ENCODE assay signal across 8 cellular contexts in genomic region chr19:52569648-52570004, GRCh38. TPM values are rescaled to one million over a fixed set of nuclear protein-coding genes. Genes with fewer than 3 reads are reported as not detected.
DNase-seq lines count a peak whose midpoint lies in the region; ATAC-seq, FAIRE-seq and TF ChIP-seq lines count a peak whose summit lies in the region.
"Not testable (repeated sequence)": the region's sequence is repeated elsewhere in the genome, so short reads cannot be mapped to it uniquely, and the experiment has no call there.

No MANE protein-coding gene starts in this region.

- peaks cover 25% of the 10 kb centered on the region for H3K79me2 ChIP-seq in Loucy (ENCODE audit: insufficient read depth, low read length)
- H3K79me2 ChIP-seq in GM12878 (ENCODE audit: control insufficient read depth, insufficient read depth, low read length) = not testable (repeated sequence)

- H3K4me1 ChIP-seq in Loucy (ENCODE audit: insufficient read depth, low read length, poor library complexity, severe bottlenecking); GM12878 (ENCODE audit: control insufficient read depth, insufficient read depth, low read length); liver (ENCODE audit: control insufficient read depth in 4 of 4, insufficient read depth in 4 of 4, low read length in 3 of 4); aorta (ENCODE audit: control insufficient read depth in 1 of 2, insufficient read depth in 2 of 2, low read length in 2 of 2): not testable (repeated sequence)

- WGBS in GM12878 (ENCODE audit: insufficient coverage, insufficient replicate concordance, low lambda C conversion rate, missing lambda C conversion rate) = 79% methylated on average over 13 of the region's 13 CpGs
- WGBS in liver = 11% methylated on average over 13 of the region's 13 CpGs
- 1 to 2% methylated on average over 13 of the region's 13 CpGs for WGBS in aorta, 2 donors

- not testable (repeated sequence) for H3K9me3 ChIP-seq in Loucy (ENCODE audit: insufficient read depth, low read depth, low read length); GM12878 (replicated peaks; ENCODE audit: control insufficient read depth, insufficient read depth, low read length); aorta (ENCODE audit: control insufficient read depth, low read length)
- H3K9me3 ChIP-seq in T-helper 17 cell (ENCODE audit: control insufficient read depth, low read length, poor library complexity, severe bottlenecking) (peaks cover 11% of the 10 kb centered on the region), liver (ENCODE audit: control insufficient read depth in 4 of 4, low read length in 3 of 4) (peaks cover 33 to 66% (median 36%) of the 10 kb centered on the region in 4 donors)

- not testable (repeated sequence) for H4K20me1 ChIP-seq in Loucy (ENCODE audit: insufficient read depth, low read length, poor library complexity, severe bottlenecking); GM12878 (ENCODE audit: control insufficient read depth, insufficient read depth)

- H3K4me3 ChIP-seq in Loucy (ENCODE audit: low read length, poor library complexity, severe bottlenecking) (peak overlapping the region; percentile 83), GM12878 (peak overlapping the region; percentile 53), foreskin fibroblast (ENCODE audit: low read depth in 1 of 2, low read length in 2 of 2) (peak overlapping the region; percentile 91 to 96), liver (ENCODE audit: low read depth in 1 of 3, low read length in 3 of 3) (peak overlapping the region; percentile 55 to 80 (median 71)), aorta (ENCODE audit: low read length in 2 of 2) (peak overlapping the region in 1 of 2 donors; percentile 16)

- FAIRE-seq in GM12878 (lab: Jason Lieb, UNC) = not testable (repeated sequence)

- not testable (repeated sequence) for H3K27me3 Mint-ChIP-seq in T-helper 17 cell

- RAD21 ChIA-PET in GM12878 (lab: Charles Lee; ENCODE audit: unreplicated experiment) = not testable (repeated sequence)

- in situ Hi-C loops in GM12878 (cut with MboI) = not testable (repeated sequence)

- H3K4me2 ChIP-seq in Loucy (ENCODE audit: low read depth, low read length, poor library complexity, severe bottlenecking) (peak overlapping the region; percentile 89), GM12878 (ENCODE audit: control insufficient read depth, insufficient read depth) (peak overlapping the region; percentile 43; the same call in 1 of the 2 replicates)

- TF ChIP-seq EP300 in GM12878 (IDR thresholded peaks at IDR 0.05; ENCODE audit: borderline replicate concordance in 1 of 2, control insufficient read depth in 1 of 2, low read depth in 2 of 2, low read length in 2 of 2) = not testable (repeated sequence)

- POLR2A ChIA-PET in GM12878 (lab: Charles Lee) = not testable (repeated sequence)

- peaks cover 10% of the 10 kb centered on the region for H3K36me3 Mint-ChIP-seq in T-helper 17 cell (ENCODE audit: low read depth)

- TF ChIP-seq POLR2A in GM12878 (IDR thresholded peaks at IDR 0.05; ENCODE audit: low read depth, low read length) = not testable (repeated sequence)

- not testable (repeated sequence) for H3K27ac ChIP-seq in GM12878 (ENCODE audit: control insufficient read depth, insufficient read depth)
- H3K27ac ChIP-seq in liver (ENCODE audit: low read depth in 1 of 2, low read length in 2 of 2) = peak overlapping the region in 1 of 2 donors; percentile 50
- H3K27ac ChIP-seq in aorta (ENCODE audit: low read depth in 1 of 2, low read length in 2 of 2) = peak overlapping the region in 1 of 2 donors; percentile 30

- peak overlapping the region; percentile 92 for H3K4me3 Mint-ChIP-seq in T-helper 17 cell

- peaks cover 18% of the 10 kb centered on the region for H3K4me1 Mint-ChIP-seq in T-helper 17 cell

- SMC1A ChIA-PET in GM12878 (lab: Charles Lee; ENCODE audit: uncharacterized antibody, unreplicated experiment) = not testable (repeated sequence)

- DNase-seq in ELR (ENCODE audit: low read depth) (peak; percentile 52), foreskin fibroblast (peak in 1 of 2 donors; percentile 33), putamen (ENCODE audit: low spot score) (peak; percentile 4), aorta (peak; percentile 73 to 87)
- DNase-seq in T-helper 17 cell; GM12878 (ENCODE audit: low read depth, low spot score): not testable (repeated sequence)

- TF ChIP-seq CTCF in Loucy (conservative IDR thresholded peaks at IDR 0.05; ENCODE audit: low read length); GM12878 (IDR thresholded peaks at IDR 0.05 in 2 of 3, conservative IDR thresholded peaks at IDR 0.05 in 1 of 3; ENCODE audit: control insufficient read depth in 2 of 3, extremely low read depth in 1 of 3, insufficient read depth in 1 of 3, low read depth in 3 of 3, low read length in 3 of 3); foreskin fibroblast (IDR thresholded peaks at IDR 0.05; ENCODE audit: low read depth, low read length); liver (IDR thresholded peaks at IDR 0.05; ENCODE audit: low read depth, low read length, missing input control): not testable (repeated sequence)

- ATAC-seq in T-helper 17 cell (peak; percentile 2), GM12878 (peak; percentile 5), aorta (ENCODE audit: low FRiP score) (peak; percentile 49)

- BruUV-seq in GM12878 (replicated peaks; lab: Mats Ljungman, UMichigan) = not testable (repeated sequence)

- not testable (repeated sequence) for H3K27ac Mint-ChIP-seq in T-helper 17 cell

- H2AFZ ChIP-seq in Loucy (ENCODE audit: low read length) = peak overlapping the region; percentile 80
- not testable (repeated sequence) for H2AFZ ChIP-seq in GM12878 (ENCODE audit: control insufficient read depth, low read depth, low read length)

- not testable (repeated sequence) for H3K27me3 ChIP-seq in Loucy (ENCODE audit: insufficient read depth, low read length, poor library complexity, severe bottlenecking); GM12878 (replicated peaks in 1 of 2; ENCODE audit: control insufficient read depth in 2 of 2, insufficient read depth in 2 of 2, low read length in 1 of 2); liver (ENCODE audit: control insufficient read depth in 4 of 4, insufficient read depth in 4 of 4, low read length in 3 of 4); aorta (ENCODE audit: control insufficient read depth in 1 of 2, insufficient read depth in 2 of 2, low read length in 1 of 2)

- not testable (repeated sequence) for H3F3A ChIP-seq in Loucy (ENCODE audit: low read depth)

- intact Hi-C loops in GM12878 (cut with micrococcal nuclease; ENCODE audit: unreplicated experiment) = loop anchor here (5.0 kb wide), 1 partner anchor 42 kb away; the partner anchor contains the start of gene ZNF808
- intact Hi-C loops in aorta (cut with DNase I) = not testable (repeated sequence)

- TF ChIP-seq RAD21 in GM12878 (IDR thresholded peaks at IDR 0.05; ENCODE audit: insufficient read depth, low read depth, low read length); liver (IDR thresholded peaks at IDR 0.05): not testable (repeated sequence)

- peak overlapping the region; percentile 88 for H3K9ac ChIP-seq in Loucy (ENCODE audit: low read depth, low read length, poor library complexity, severe bottlenecking)
- not testable (repeated sequence) for H3K9ac ChIP-seq in GM12878 (ENCODE audit: control insufficient read depth, insufficient read depth, low read length); liver (ENCODE audit: low read depth in 1 of 2, low read length in 2 of 2)

- H3K9me2 ChIP-seq in Loucy (replicated peaks; ENCODE audit: low read depth, low read length) = not testable (repeated sequence)

- CTCF ChIA-PET in GM12878 (lab: Yijun Ruan, JAX) = not testable (repeated sequence)

- H3K36me3 ChIP-seq in Loucy (ENCODE audit: insufficient read depth, low read length); GM12878 (ENCODE audit: control insufficient read depth in 2 of 2, insufficient read depth in 2 of 2, low read length in 1 of 2); liver (ENCODE audit: control insufficient read depth in 4 of 4, insufficient read depth in 3 of 4, low read depth in 1 of 4, low read length in 3 of 4); aorta (ENCODE audit: control insufficient read depth in 1 of 2, insufficient read depth in 2 of 2, low read length in 1 of 2): not testable (repeated sequence)

RNA-seq across cellular contexts. Expression of gene ZNF701, which starts 0.5 kb away (rescaled TPM):
- total RNA-seq in T-helper 17 cell (10 to 100 TPM; 14.9 to 19.0 TPM), GM12878 (2014; rRNA removed) (8.2 and 11.1 TPM in 2 replicates), GM12878 (2014; rRNA removed; fragmentation: Illumina TruSeq; extraction: Trizol) (9.8 and 10.8 TPM in 2 replicates), GM12878 (2021) (8.8 and 11.5 TPM in 2 replicates), liver (10 to 100 TPM in 1 of 2 donors, 1 to 10 TPM in 1; 4.9 to 12.8 TPM), aorta (10 to 100 TPM; 15.4 to 26.6 TPM)
- total RNA-seq in GM12878 (2013; cell fraction: nucleolus; rRNA removed) = 107 and 110 TPM in 2 replicates
- polyA plus RNA-seq in GM12878 (2011; ENCODE audit: low read depth) = 5.8 TPM
- polyA plus RNA-seq in GM12878 (2011; rRNA removed) (18.1 and 20.3 TPM in 2 replicates), GM12878 (2014; fragmentation: Illumina TruSeq; extraction: Trizol) (5.7 and 7.1 TPM in 2 replicates), GM12878 (2014; fragmentation: Nextera tagmentation; extraction: Ambion mirVana) (1 to 10 TPM; 3.1 to 3.7 TPM), GM12878 (2014; rRNA removed) (5.4 and 6.8 TPM in 2 replicates), GM12878 (2016; fragmentation: Nextera tagmentation; extraction: Ambion mirVana) (1 to 10 TPM; 7.7 to 8.9 TPM), liver (1 to 10 TPM in 1 of 2 donors, under 1 TPM in 1; 0.75 to 1.1 TPM), aorta (1 to 10 TPM; 5.1 to 6.4 TPM)
- polyA plus RNA-seq in GM12878 (2011; cell fraction: cytosol; rRNA removed) = 10.1 and 10.8 TPM in 2 replicates
- 15.1 and 19.7 TPM in 2 replicates for polyA plus RNA-seq in GM12878 (2011; cell fraction: nucleus; rRNA removed)
- polyA plus RNA-seq in GM12878 (2012) = 6.8 and 6.9 TPM in 2 replicates
- polyA minus RNA-seq in GM12878 (2011; rRNA and poly(A)+ RNA removed) = 30.8 and 43.6 TPM in 2 replicates
- 8.3 and 14.7 TPM in 2 replicates for polyA minus RNA-seq in GM12878 (2011; cell fraction: cytosol; rRNA and poly(A)+ RNA removed)
- polyA minus RNA-seq in GM12878 (2011; cell fraction: nucleus; rRNA and poly(A)+ RNA removed) = 14.9 and 23.7 TPM in 2 replicates

RNA-seq across cellular contexts. Expression of gene ZNF808, which starts 42.2 kb away (rescaled TPM):
- 10 to 100 TPM; 17.3 to 20.1 TPM for total RNA-seq in T-helper 17 cell
- 201 and 204 TPM in 2 replicates for total RNA-seq in GM12878 (2013; cell fraction: nucleolus; rRNA removed)
- total RNA-seq in GM12878 (2014; rRNA removed) = 8.9 and 10.5 TPM in 2 replicates
- 16.4 and 16.7 TPM in 2 replicates for total RNA-seq in GM12878 (2014; rRNA removed; fragmentation: Illumina TruSeq; extraction: Trizol)
- total RNA-seq in GM12878 (2021) = 13.8 and 20.2 TPM in 2 replicates
- polyA plus RNA-seq in GM12878 (2011; ENCODE audit: low read depth) = 7.1 TPM
- polyA plus RNA-seq in GM12878 (2011; rRNA removed) = 17.2 and 25.8 TPM in 2 replicates
- 7.6 and 8.3 TPM in 2 replicates for polyA plus RNA-seq in GM12878 (2011; cell fraction: cytosol; rRNA removed)
- 12.1 and 13.3 TPM in 2 replicates for polyA plus RNA-seq in GM12878 (2011; cell fraction: nucleus; rRNA removed)
- 6.0 and 6.1 TPM in 2 replicates for polyA plus RNA-seq in GM12878 (2012)
- polyA plus RNA-seq in GM12878 (2014; fragmentation: Illumina TruSeq; extraction: Trizol) = 7.8 and 8.6 TPM in 2 replicates
- 1 to 10 TPM; 2.1 to 3.7 TPM for polyA plus RNA-seq in GM12878 (2014; fragmentation: Nextera tagmentation; extraction: Ambion mirVana)
- polyA plus RNA-seq in GM12878 (2014; rRNA removed) = 4.2 and 5.4 TPM in 2 replicates
- polyA plus RNA-seq in GM12878 (2016; fragmentation: Nextera tagmentation; extraction: Ambion mirVana) = 1 to 10 TPM; 6.1 to 6.7 TPM
- polyA minus RNA-seq in GM12878 (2011; rRNA and poly(A)+ RNA removed) = 43.4 and 67.2 TPM in 2 replicates
- 16.3 and 20.4 TPM in 2 replicates for polyA minus RNA-seq in GM12878 (2011; cell fraction: cytosol; rRNA and poly(A)+ RNA removed)
- polyA minus RNA-seq in GM12878 (2011; cell fraction: nucleus; rRNA and poly(A)+ RNA removed) = 13.8 and 19.0 TPM in 2 replicates
- total RNA-seq in liver = 1 to 10 TPM; 8.7 to 9.4 TPM
- 1 to 10 TPM in 1 of 2 donors, under 1 TPM in 1; 0.88 to 1.7 TPM for polyA plus RNA-seq in liver
- 10 to 100 TPM; 19.2 to 36.4 TPM for total RNA-seq in aorta
- 1 to 10 TPM; 1.1 to 2.8 TPM for polyA plus RNA-seq in aorta
